14 cellular contexts compared by ENCODE assay signal in the genomic region with DNA sequence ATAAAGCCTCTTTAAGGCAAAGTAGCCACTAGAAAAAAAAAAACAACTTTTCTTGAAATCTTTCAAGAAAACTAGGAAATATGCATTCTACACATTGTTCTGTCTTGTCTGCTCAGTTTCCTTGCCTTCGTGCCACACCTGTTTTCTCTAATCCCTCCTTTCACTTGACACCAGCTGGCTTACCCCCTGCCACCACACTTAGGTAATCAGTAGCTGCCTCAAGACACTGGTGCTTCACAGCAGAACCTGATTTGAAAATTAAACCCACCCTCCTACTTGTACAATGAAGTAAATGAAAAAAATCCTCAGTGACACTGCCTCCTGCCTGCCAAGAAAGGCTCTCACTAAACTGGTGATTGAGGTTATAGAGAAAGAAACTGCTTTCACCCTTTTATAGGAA. TPM values are rescaled to one million over a fixed set of nuclear protein-coding genes. Genes with fewer than 3 reads are reported as not detected.
DNase-seq lines count a peak whose midpoint lies in the region; ATAC-seq and TF ChIP-seq lines count a peak whose summit lies in the region.
"Had no signal": no experiment of that assay in that cellular context is flagged by ENCODE, and none has a peak within 500 bp of the region (broad histone marks: within the 10 kb centered on the region; RNA-seq: fewer than 3 reads in every experiment).

No MANE protein-coding gene starts in this region.

- H3K27me3 Mint-ChIP-seq in activated naive CD4-positive, alpha-beta T cell treated with anti-CD3 and anti-CD28 coated beads for 36 hours (ENCODE audit: low read depth) = no peaks in the 10 kb centered on the region
- H3K27me3 Mint-ChIP-seq in stimulated activated naive B cell treated with anti-CD40 and anti-IgM and Interleukin-4, amounts not matched to agents 10 μg/mL and 1 μg/mL and 100 μg/mL, for 72 hours = no peaks in the 10 kb centered on the region

- peak; percentile 16 to 38 for ATAC-seq in stimulated activated naive B cell treated with anti-CD40 and anti-IgM and Interleukin-4, amounts not matched to agents 10 μg/mL and 1 μg/mL and 100 μg/mL, for 72 hours (replicated peaks)
- ATAC-seq in GM19324 (IDR thresholded peaks at IDR 0.05; ENCODE audit: low FRiP score, unreplicated experiment) = no peak

- CTCF ChIA-PET in activated naive CD4-positive, alpha-beta T cell treated with anti-CD3 and anti-CD28 coated beads for 36 hours (lab: Charles Lee) = no interaction called here

- peaks cover 19% of the 10 kb centered on the region for H3K36me3 Mint-ChIP-seq in activated naive CD4-positive, alpha-beta T cell treated with anti-CD3 and anti-CD28 coated beads for 36 hours (ENCODE audit: low read depth)
- peaks cover 19 to 31% of the 10 kb centered on the region in 2 donors for H3K36me3 Mint-ChIP-seq in stimulated activated naive B cell treated with anti-CD40 and anti-IgM and Interleukin-4, amounts not matched to agents 10 μg/mL and 1 μg/mL and 100 μg/mL, for 72 hours

- no peak overlapping the region for H3K27ac ChIP-seq in dorsolateral prefrontal cortex
- H3K27ac ChIP-seq: ovary, Peyer's patch, tibial nerve had no signal

- H3K27ac Mint-ChIP-seq in activated naive CD4-positive, alpha-beta T cell treated with anti-CD3 and anti-CD28 coated beads for 36 hours = peak overlapping the region; percentile 68
- no peak overlapping the region for H3K27ac Mint-ChIP-seq in stimulated activated naive B cell treated with anti-CD40 and anti-IgM and Interleukin-4, amounts not matched to agents 10 μg/mL and 1 μg/mL and 100 μg/mL, for 72 hours

- DNase-seq in activated naive CD4-positive, alpha-beta T cell treated with anti-CD3 and anti-CD28 coated beads for 36 hours = no peak
- DNase-seq in activated naive CD4-positive, alpha-beta T cell treated with Interleukin-2 at 50 U/mL for 16 hours = no peak
- peak; percentile 46 for DNase-seq in NCI-H69 (lab: John Stamatoyannopoulos, UW)
- no peak for DNase-seq in epithelial cell of proximal tubule (ENCODE audit: low read depth)
- no peak for DNase-seq in stimulated activated naive B cell treated with anti-CD40 and anti-IgM and Interleukin-4, amounts not matched to agents 10 μg/mL and 1 μg/mL and 100 μg/mL, for 72 hours
- DNase-seq in EL = no peak
- no peak for DNase-seq in dorsolateral prefrontal cortex
- DNase-seq: activated CD4-positive, alpha-beta T cell treated with anti-CD3 and anti-CD28 coated beads, Interleukin-2, amount 50 U/mL, for 4 hours; activated gamma-delta T cell treated with Interleukin-2 at 50 U/mL for 16 hours; ovary; Peyer's patch had no signal

- intact Hi-C loops in activated naive CD4-positive, alpha-beta T cell treated with anti-CD3 and anti-CD28 coated beads for 36 hours (cut with micrococcal nuclease) = loop anchor here (2.0 to 10.0 kb wide), 3 partner anchors 95 to 553 kb away; no protein-coding TSS in a partner anchor
- intact Hi-C loops in dorsolateral prefrontal cortex (cut with DNase I) = loop anchor here in 1 of 2 donors (10.0 kb wide), 1 partner anchor 85 kb away; the partner anchor contains the start of gene SEC63

- no peaks in the 10 kb centered on the region for H3K27me3 ChIP-seq in dorsolateral prefrontal cortex
- H3K27me3 ChIP-seq: ovary, Peyer's patch, tibial nerve had no signal

- TF ChIP-seq CTCF in epithelial cell of proximal tubule (conservative IDR thresholded peaks at IDR 0.05; ENCODE audit: low read depth, low read length) = peak; percentile 23
- peak in 1 of 56 donors; percentile 13 for TF ChIP-seq CTCF in dorsolateral prefrontal cortex (IDR thresholded peaks at IDR 0.05 in 54 of 56, conservative IDR thresholded peaks at IDR 0.05 in 2 of 56; ENCODE audit: low read depth in 1 of 56, partially characterized antibody in 56 of 56)

- H3K9me3 Mint-ChIP-seq in activated naive CD4-positive, alpha-beta T cell treated with anti-CD3 and anti-CD28 coated beads for 36 hours = no peaks in the 10 kb centered on the region
- H3K9me3 Mint-ChIP-seq in stimulated activated naive B cell treated with anti-CD40 and anti-IgM and Interleukin-4, amounts not matched to agents 10 μg/mL and 1 μg/mL and 100 μg/mL, for 72 hours = no peaks in the 10 kb centered on the region

- H3K4me1 Mint-ChIP-seq in activated naive CD4-positive, alpha-beta T cell treated with anti-CD3 and anti-CD28 coated beads for 36 hours (ENCODE audit: low read depth) = peaks cover 40% of the 10 kb centered on the region
- peaks cover 22 to 52% of the 10 kb centered on the region in 2 donors for H3K4me1 Mint-ChIP-seq in stimulated activated naive B cell treated with anti-CD40 and anti-IgM and Interleukin-4, amounts not matched to agents 10 μg/mL and 1 μg/mL and 100 μg/mL, for 72 hours

- no peak overlapping the region for H3K4me3 Mint-ChIP-seq in activated naive CD4-positive, alpha-beta T cell treated with anti-CD3 and anti-CD28 coated beads for 36 hours
- peak overlapping the region; percentile 33 to 68 for H3K4me3 Mint-ChIP-seq in stimulated activated naive B cell treated with anti-CD40 and anti-IgM and Interleukin-4, amounts not matched to agents 10 μg/mL and 1 μg/mL and 100 μg/mL, for 72 hours

- H3K4me3 ChIP-seq in epithelial cell of proximal tubule (ENCODE audit: low read depth, low read length) (no peak overlapping the region), dorsolateral prefrontal cortex (no peak overlapping the region)
- H3K4me3 ChIP-seq: lung, ovary, Peyer's patch, tibial nerve had no signal

RNA-seq across cellular contexts. Expression of gene SCML4, which starts 45.8 kb away (rescaled TPM):
- total RNA-seq in activated naive CD4-positive, alpha-beta T cell treated with anti-CD3 and anti-CD28 coated beads for 36 hours = 10 to 100 TPM in 1 of 2 experiments, 1 to 10 TPM in 1; 9.1 to 10.7 TPM
- total RNA-seq in epithelial cell of proximal tubule (not detected in 2 replicates), dorsolateral prefrontal cortex (1 to 10 TPM in 32 of 120 experiments, under 1 TPM in 78, not detected in 10; 0.21 to 2.1 (median 0.72) TPM)
